In genomic region chr1:73382971-73383370, GRCh38 we compare ENCODE assay signal across 28 cellular contexts.
"Had no signal": no experiment of that assay in that cellular context is flagged by ENCODE, and none has a peak within 500 bp of the region (broad histone marks: within the 10 kb centered on the region; RNA-seq: fewer than 3 reads in every experiment).

No MANE protein-coding gene starts in this region.

- H3K36me3 ChIP-seq: colonic mucosa, esophagus muscularis mucosa, esophagus squamous epithelium, gastrocnemius medialis, gastroesophageal sphincter, heart left ventricle, heart right ventricle had no signal

- H3K4me3 ChIP-seq: colonic mucosa, coronary artery, dorsolateral prefrontal cortex, esophagus muscularis mucosa, esophagus squamous epithelium, gastrocnemius medialis, gastroesophageal sphincter, heart left ventricle, heart right ventricle had no signal

- H3K27ac ChIP-seq: colonic mucosa, coronary artery, dorsolateral prefrontal cortex, epithelial cell of prostate, esophagus muscularis mucosa, esophagus squamous epithelium, foreskin keratinocyte, gastrocnemius medialis, gastroesophageal sphincter, heart left ventricle, heart right ventricle had no signal

- H3K9me3 ChIP-seq: colonic mucosa, esophagus muscularis mucosa, esophagus squamous epithelium, gastrocnemius medialis, gastroesophageal sphincter had no signal

- H3K4me1 ChIP-seq: colonic mucosa, esophagus muscularis mucosa, esophagus squamous epithelium, foreskin keratinocyte, gastrocnemius medialis, gastroesophageal sphincter, heart left ventricle, heart right ventricle had no signal

- ATAC-seq: effector memory CD8-positive, alpha-beta T cell; esophagus mucosa; foreskin keratinocyte; gastrocnemius medialis; gastroesophageal sphincter; heart left ventricle; heart right ventricle had no signal

- FAIRE-seq: colon, endometrium, endothelial cell of umbilical vein, frontal cortex had no signal

- H3K27me3 ChIP-seq: colonic mucosa, dorsolateral prefrontal cortex, esophagus muscularis mucosa, esophagus squamous epithelium, foreskin keratinocyte, gastrocnemius medialis, gastroesophageal sphincter, heart right ventricle had no signal

- DNase-seq: colonic mucosa; cortex of kidney; dermis blood vessel endothelial cell; dorsolateral prefrontal cortex; effector CD4-positive, alpha-beta T cell; effector CD8-positive, alpha-beta T cell; effector memory CD4-positive, alpha-beta T cell; effector memory CD8-positive, alpha-beta T cell; endodermal cell; erythroblast; esophagus squamous epithelium; foreskin fibroblast; foreskin keratinocyte; foreskin melanocyte; gastrocnemius medialis; glutamatergic neuron; head of caudate nucleus; heart left ventricle; heart right ventricle had no signal
